Comparison of ENCODE assay signal across 25 cellular contexts in genomic region chr4:150816491-150816890, GRCh38.
"Had no signal": no experiment of that assay in that cellular context is flagged by ENCODE, and none has a peak within 500 bp of the region (broad histone marks: within the 10 kb centered on the region; RNA-seq: fewer than 3 reads in every experiment).

No MANE protein-coding gene starts in this region.

- H3K36me3 ChIP-seq: adrenal gland, ascending aorta, esophagus muscularis mucosa, pancreas, uterus had no signal

- ATAC-seq: activated naive CD4-positive, alpha-beta T cell treated with anti-CD3 and anti-CD28 coated beads, Interleukin-2, amount 50 U/mL, for 72 hours; activated T-helper 17 cell treated with anti-CD3 and anti-CD28 coated beads, Interleukin-2, amount 50 U/mL, for 72 hours; foreskin keratinocyte; natural killer cell treated with Interleukin-12 subunit alpha and Interleukin-12 subunit beta and Interleukin-15 and Interleukin-18, amount 100 ng/mL, for 72 hours; pancreas; psoas muscle; right cardiac atrium; stimulated activated memory B cell treated with anti-CD40 and anti-IgM and Interleukin-4, amounts not matched to agents 10 μg/mL and 1 μg/mL and 100 μg/mL, for 72 hours; WTC11 had no signal

- H3K9me3 ChIP-seq: ascending aorta, esophagus muscularis mucosa, psoas muscle, stomach, testis, uterus had no signal

- DNase-seq: activated CD4-positive, alpha-beta T cell treated with anti-CD3 and anti-CD28 coated beads, Interleukin-2, amount 50 U/mL, for 4 hours; activated CD8-positive, alpha-beta memory T cell treated with anti-CD3 and anti-CD28 coated beads for 24 hours; activated CD8-positive, alpha-beta memory T cell treated with anti-CD3 and anti-CD28 coated beads, Interleukin-2, amount 50 U/mL, for 4 hours; activated T-cell treated with anti-CD3 and anti-CD28 coated beads, Interleukin-2, amount 50 U/mL, for 24 hours; adrenal gland; effector memory CD4-positive, alpha-beta T cell; foreskin keratinocyte; midbrain; pancreas; psoas muscle; right cardiac atrium; stimulated activated CD4-positive, alpha-beta T cell treated with anti-CD3 and anti-CD28 coated beads, Interleukin-2, amount 100 ng/mL, for 24 hours; stomach; T1000; testis; trophoblast cell; uterus had no signal

- H3K4me3 ChIP-seq: adrenal gland, ascending aorta, cardiac muscle cell, esophagus muscularis mucosa, pancreas, psoas muscle, stomach, testis, uterus had no signal

- H3K27ac ChIP-seq: adrenal gland, ascending aorta, cardiac muscle cell, esophagus muscularis mucosa, foreskin keratinocyte, pancreas, psoas muscle, stomach, testis, uterus had no signal

- H3K27me3 ChIP-seq: adrenal gland, ascending aorta, cardiac muscle cell, esophagus muscularis mucosa, foreskin keratinocyte, pancreas, stomach, testis, uterus had no signal

- H3K4me1 ChIP-seq: ascending aorta, esophagus muscularis mucosa, foreskin keratinocyte, pancreas, psoas muscle, stomach, testis, uterus had no signal
